2 cellular contexts compared by ENCODE assay signal in genomic region chr10:115441907-115442520, GRCh38.
TF ChIP-seq lines count a peak whose summit lies in the region.

No MANE protein-coding gene starts in this region.

TF ChIP-seq in liver, 16 proteins besides CTCF, POLR2A, EP300 and RAD21:
- no peak for TF ChIP-seq HNF4G (IDR thresholded peaks at IDR 0.05)
- TF ChIP-seq NR2F2 (IDR thresholded peaks at IDR 0.05), result no peak
- TF ChIP-seq TAF1 (conservative IDR thresholded peaks at IDR 0.05), result no peak
- no peak for TF ChIP-seq MAX (IDR thresholded peaks at IDR 0.05)

TF ChIP-seq in HepG2, 621 proteins besides CTCF, POLR2A, EP300 and RAD21:
- no peak for TF ChIP-seq MEIS1 (CRISPR knock-in tag; IDR thresholded peaks at IDR 0.05; ENCODE audit: borderline replicate concordance)
- TF ChIP-seq POGZ (CRISPR knock-in tag; IDR thresholded peaks at IDR 0.05), result no peak
- no peak for TF ChIP-seq ZNF549 (CRISPR knock-in tag; IDR thresholded peaks at IDR 0.05)
- no peak for TF ChIP-seq ATM (IDR thresholded peaks at IDR 0.05; ENCODE audit: borderline replicate concordance)
- TF ChIP-seq ATF6 (CRISPR knock-in tag; conservative IDR thresholded peaks at IDR 0.05), result no peak
- no peak for TF ChIP-seq DZIP1 (CRISPR knock-in tag; IDR thresholded peaks at IDR 0.05)
- no peak for TF ChIP-seq GRHL1 (CRISPR knock-in tag; conservative IDR thresholded peaks at IDR 0.05)
- TF ChIP-seq BRD4 (CRISPR knock-in tag; IDR thresholded peaks at IDR 0.05), result no peak
- no peak for TF ChIP-seq ZNF441 (CRISPR knock-in tag; IDR thresholded peaks at IDR 0.05; ENCODE audit: borderline replicate concordance)
- TF ChIP-seq PBX2 (CRISPR knock-in tag; IDR thresholded peaks at IDR 0.05), result no peak
- no peak for TF ChIP-seq ZNF30 (CRISPR knock-in tag; IDR thresholded peaks at IDR 0.05)
- no peak for TF ChIP-seq ZKSCAN5 (CRISPR knock-in tag; IDR thresholded peaks at IDR 0.05)
- no peak for TF ChIP-seq ZNF749 (CRISPR knock-in tag; IDR thresholded peaks at IDR 0.05; ENCODE audit: borderline replicate concordance)
- no peak for TF ChIP-seq ZNF468 (CRISPR knock-in tag; IDR thresholded peaks at IDR 0.05)
- TF ChIP-seq ZNF576 (CRISPR knock-in tag; IDR thresholded peaks at IDR 0.05), result no peak
- TF ChIP-seq NCOA5 (CRISPR knock-in tag; IDR thresholded peaks at IDR 0.05), result no peak
